Comparison of ENCODE assay signal across 1 cellular context in the genomic region with DNA sequence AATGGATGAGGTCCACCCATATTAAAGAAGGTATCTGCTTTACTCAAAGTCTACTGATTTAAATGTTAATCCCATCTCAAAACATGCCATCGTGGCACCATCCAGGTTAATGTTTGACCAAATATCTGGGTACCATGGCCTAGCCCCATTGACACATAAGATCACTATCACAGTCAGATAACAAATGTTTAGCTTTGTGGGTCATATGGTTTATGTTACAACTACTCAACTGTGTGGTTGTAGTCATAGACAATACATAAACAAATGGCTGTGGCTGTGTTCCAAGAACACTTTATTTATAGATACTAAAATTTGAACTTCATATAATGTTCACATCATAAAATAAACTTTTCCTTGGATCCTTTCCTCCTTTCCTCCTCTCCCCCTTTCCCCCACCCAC.
TF ChIP-seq lines count a peak whose summit lies in the region.

No MANE protein-coding gene starts in this region.

TF ChIP-seq in SK-N-SH treated with all-trans-retinoic acid at 6 μM for 48 hours, 23 proteins besides CTCF, POLR2A, EP300 and RAD21 (continued from another document):
- TF ChIP-seq ARNTL (CRISPR knock-in tag; IDR thresholded peaks at IDR 0.05; ENCODE audit: borderline replicate concordance, low read depth) (no peak), TOX (CRISPR knock-in tag; IDR thresholded peaks at IDR 0.05; ENCODE audit: borderline replicate concordance) (no peak), ZFP3 (CRISPR knock-in tag; IDR thresholded peaks at IDR 0.05) (no peak), ESRRG (CRISPR knock-in tag; IDR thresholded peaks at IDR 0.05) (no peak), SNAI2 (CRISPR knock-in tag; IDR thresholded peaks at IDR 0.05) (no peak), ISL1 (CRISPR knock-in tag; IDR thresholded peaks at IDR 0.05) (no peak), TCF4 (CRISPR knock-in tag; IDR thresholded peaks at IDR 0.05; ENCODE audit: borderline replicate concordance) (no peak), ZNF8 (CRISPR knock-in tag; IDR thresholded peaks at IDR 0.05) (no peak), GLIS3 (CRISPR knock-in tag; IDR thresholded peaks at IDR 0.05) (no peak)
- TF ChIP-seq, protein P1, sequence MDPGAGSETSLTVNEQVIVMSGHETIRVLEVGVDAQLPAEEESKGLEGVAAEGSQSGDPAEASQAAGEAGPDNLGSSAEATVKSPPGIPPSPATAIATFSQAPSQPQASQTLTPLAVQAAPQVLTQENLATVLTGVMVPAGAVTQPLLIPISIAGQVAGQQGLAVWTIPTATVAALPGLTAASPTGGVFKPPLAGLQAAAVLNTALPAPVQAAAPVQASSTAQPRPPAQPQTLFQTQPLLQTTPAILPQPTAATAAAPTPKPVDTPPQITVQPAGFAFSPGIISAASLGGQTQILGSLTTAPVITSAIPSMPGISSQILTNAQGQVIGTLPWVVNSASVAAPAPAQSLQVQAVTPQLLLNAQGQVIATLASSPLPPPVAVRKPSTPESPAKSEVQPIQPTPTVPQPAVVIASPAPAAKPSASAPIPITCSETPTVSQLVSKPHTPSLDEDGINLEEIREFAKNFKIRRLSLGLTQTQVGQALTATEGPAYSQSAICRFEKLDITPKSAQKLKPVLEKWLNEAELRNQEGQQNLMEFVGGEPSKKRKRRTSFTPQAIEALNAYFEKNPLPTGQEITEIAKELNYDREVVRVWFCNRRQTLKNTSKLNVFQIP (CRISPR knock-in tag; IDR thresholded peaks at IDR 0.05; ENCODE audit: borderline replicate concordance, low read depth): no peak
- TF ChIP-seq, protein P2, sequence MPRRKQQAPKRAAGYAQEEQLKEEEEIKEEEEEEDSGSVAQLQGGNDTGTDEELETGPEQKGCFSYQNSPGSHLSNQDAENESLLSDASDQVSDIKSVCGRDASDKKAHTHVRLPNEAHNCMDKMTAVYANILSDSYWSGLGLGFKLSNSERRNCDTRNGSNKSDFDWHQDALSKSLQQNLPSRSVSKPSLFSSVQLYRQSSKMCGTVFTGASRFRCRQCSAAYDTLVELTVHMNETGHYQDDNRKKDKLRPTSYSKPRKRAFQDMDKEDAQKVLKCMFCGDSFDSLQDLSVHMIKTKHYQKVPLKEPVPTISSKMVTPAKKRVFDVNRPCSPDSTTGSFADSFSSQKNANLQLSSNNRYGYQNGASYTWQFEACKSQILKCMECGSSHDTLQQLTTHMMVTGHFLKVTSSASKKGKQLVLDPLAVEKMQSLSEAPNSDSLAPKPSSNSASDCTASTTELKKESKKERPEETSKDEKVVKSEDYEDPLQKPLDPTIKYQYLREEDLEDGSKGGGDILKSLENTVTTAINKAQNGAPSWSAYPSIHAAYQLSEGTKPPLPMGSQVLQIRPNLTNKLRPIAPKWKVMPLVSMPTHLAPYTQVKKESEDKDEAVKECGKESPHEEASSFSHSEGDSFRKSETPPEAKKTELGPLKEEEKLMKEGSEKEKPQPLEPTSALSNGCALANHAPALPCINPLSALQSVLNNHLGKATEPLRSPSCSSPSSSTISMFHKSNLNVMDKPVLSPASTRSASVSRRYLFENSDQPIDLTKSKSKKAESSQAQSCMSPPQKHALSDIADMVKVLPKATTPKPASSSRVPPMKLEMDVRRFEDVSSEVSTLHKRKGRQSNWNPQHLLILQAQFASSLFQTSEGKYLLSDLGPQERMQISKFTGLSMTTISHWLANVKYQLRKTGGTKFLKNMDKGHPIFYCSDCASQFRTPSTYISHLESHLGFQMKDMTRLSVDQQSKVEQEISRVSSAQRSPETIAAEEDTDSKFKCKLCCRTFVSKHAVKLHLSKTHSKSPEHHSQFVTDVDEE (CRISPR knock-in tag; IDR thresholded peaks at IDR 0.05): no peak
